Comparison of ENCODE assay signal across 8 cellular contexts in genomic region chr9:130712564-130713285, GRCh38. TPM values are rescaled to one million over a fixed set of nuclear protein-coding genes. Genes with fewer than 3 reads are reported as not detected.
DNase-seq lines count a peak whose midpoint lies in the region; ATAC-seq lines count a peak whose summit lies in the region.

No MANE protein-coding gene starts in this region.

- H3K4me3 ChIP-seq in endocrine pancreas (ENCODE audit: control insufficient read depth, insufficient read depth, low read length): no peak overlapping the region
- H3K4me3 ChIP-seq in mesendoderm (ENCODE audit: low read length): peak overlapping the region; percentile 67

- peak; percentile 92 for ATAC-seq in GM21367 (IDR thresholded peaks at IDR 0.05; ENCODE audit: unreplicated experiment)
- peak; percentile 99 for ATAC-seq in activated CD8-positive, alpha-beta memory T cell treated with anti-CD3 and anti-CD28 coated beads, Interleukin-2, amount 10 ng/mL, durations not matched to agents 7 days and 5 days

- DNase-seq in COR-L47 (lab: John Stamatoyannopoulos, UW) (peak; percentile 95), HT1080 (ENCODE audit: low read depth) (peak; percentile 99), NOMO-1 (lab: John Stamatoyannopoulos, UW; ENCODE audit: unreplicated experiment in 2 of 2) (peak; percentile 93 to 98), mesendoderm (peak; percentile 99)
- DNase-seq in activated CD8-positive, alpha-beta memory T cell treated with anti-CD3 and anti-CD28 coated beads, Interleukin-2, amount 10 ng/mL, durations not matched to agents 7 days and 5 days: peak; percentile 98
- DNase-seq in stimulated activated CD8-positive, alpha-beta memory T cell treated with anti-CD3 and anti-CD28 coated beads, Interleukin-12 subunit alpha, Interleukin-12 subunit beta, amount 100 ng/mL, for 4 hours (ENCODE audit: low read depth): peak; percentile 90

- H3K9me3 Mint-ChIP-seq in activated CD8-positive, alpha-beta memory T cell treated with anti-CD3 and anti-CD28 coated beads, Interleukin-2, amount 10 ng/mL, durations not matched to agents 7 days and 5 days (ENCODE audit: low read depth): no peaks in the 10 kb centered on the region

- H3K79me1 ChIP-seq in mesendoderm (ENCODE audit: low read length): peaks cover 6% of the 10 kb centered on the region

- H2BK5ac ChIP-seq in mesendoderm (ENCODE audit: low read length): no peak overlapping the region

- H2BK120ac ChIP-seq in mesendoderm (ENCODE audit: low read depth, low read length): no peak overlapping the region

- H3K23ac ChIP-seq in mesendoderm (ENCODE audit: low read length): no peak overlapping the region

- H3K4me2 ChIP-seq in mesendoderm (ENCODE audit: low read length): peak overlapping the region; percentile 74

- H3K4me3 Mint-ChIP-seq in activated CD8-positive, alpha-beta memory T cell treated with anti-CD3 and anti-CD28 coated beads, Interleukin-2, amount 10 ng/mL, durations not matched to agents 7 days and 5 days: peak overlapping the region; percentile 86

- peak overlapping the region; percentile 91 for H3K56ac ChIP-seq in mesendoderm (ENCODE audit: low read length)

- H3K27ac Mint-ChIP-seq in activated CD8-positive, alpha-beta memory T cell treated with anti-CD3 and anti-CD28 coated beads, Interleukin-2, amount 10 ng/mL, durations not matched to agents 7 days and 5 days: peak overlapping the region; percentile 89

- H3K27me3 ChIP-seq in endocrine pancreas (ENCODE audit: control insufficient read depth, insufficient read depth, low read length) (no peaks in the 10 kb centered on the region), mesendoderm (ENCODE audit: insufficient read depth, low read length, poor library complexity) (no peaks in the 10 kb centered on the region)

- no peak overlapping the region for H3K4ac ChIP-seq in mesendoderm (ENCODE audit: low read depth, low read length)

- H3K27me3 Mint-ChIP-seq in activated CD8-positive, alpha-beta memory T cell treated with anti-CD3 and anti-CD28 coated beads, Interleukin-2, amount 10 ng/mL, durations not matched to agents 7 days and 5 days: no peaks in the 10 kb centered on the region

- peaks cover 26% of the 10 kb centered on the region for H3K79me2 ChIP-seq in mesendoderm (ENCODE audit: control insufficient read depth, insufficient read depth, low read length)

- no peak overlapping the region for H2BK15ac ChIP-seq in mesendoderm (replicated peaks; ENCODE audit: low read depth)

- H4K8ac ChIP-seq in mesendoderm (ENCODE audit: low read depth, low read length): no peak overlapping the region

- no peak overlapping the region for H4K5ac ChIP-seq in mesendoderm (ENCODE audit: low read length)

- H3K9me3 ChIP-seq in endocrine pancreas (ENCODE audit: control insufficient read depth, low read length): no peaks in the 10 kb centered on the region

- H3K9ac ChIP-seq in endocrine pancreas (ENCODE audit: control insufficient read depth, insufficient read depth, low read length) (peak overlapping the region; percentile 92), mesendoderm (ENCODE audit: low read length) (peak overlapping the region; percentile 86)

- no CpG with 5 or more reads among the region's 68 CpGs for WGBS in mesendoderm (ENCODE audit: extremely low coverage, insufficient coverage, low lambda C conversion rate)

- CTCF ChIA-PET in activated CD8-positive, alpha-beta memory T cell treated with anti-CD3 and anti-CD28 coated beads, Interleukin-2, amount 10 ng/mL, durations not matched to agents 7 days and 5 days (lab: Charles Lee): interaction anchor here (0.7 to 2.6 kb wide), 4 partner anchors 11 to 398 kb away, joined by 3 to 8 read pairs (median 4); no protein-coding TSS in a partner anchor

- H2AK5ac ChIP-seq in mesendoderm (ENCODE audit: low read length): no peak overlapping the region

- H3K18ac ChIP-seq in mesendoderm (ENCODE audit: low read length): peak overlapping the region; percentile 70

- H3K36me3 ChIP-seq in endocrine pancreas (ENCODE audit: control insufficient read depth, insufficient read depth, low read length) (no peaks in the 10 kb centered on the region), mesendoderm (ENCODE audit: control insufficient read depth, insufficient read depth, low read length) (no peaks in the 10 kb centered on the region)

- peak overlapping the region; percentile 99 for H3K27ac ChIP-seq in mesendoderm (ENCODE audit: low read depth, low read length)

- H3K4me1 ChIP-seq in endocrine pancreas (ENCODE audit: control insufficient read depth, insufficient read depth, low read length) (peaks cover 10% of the 10 kb centered on the region), mesendoderm (ENCODE audit: control insufficient read depth, low read depth, low read length) (peaks cover 4% of the 10 kb centered on the region)

- peaks cover 34% of the 10 kb centered on the region for H3K4me1 Mint-ChIP-seq in activated CD8-positive, alpha-beta memory T cell treated with anti-CD3 and anti-CD28 coated beads, Interleukin-2, amount 10 ng/mL, durations not matched to agents 7 days and 5 days

- H3K36me3 Mint-ChIP-seq in activated CD8-positive, alpha-beta memory T cell treated with anti-CD3 and anti-CD28 coated beads, Interleukin-2, amount 10 ng/mL, durations not matched to agents 7 days and 5 days: no peaks in the 10 kb centered on the region

RNA-seq across cellular contexts. Expression of gene EXOSC2, which starts 19.1 kb away (rescaled TPM):
- total RNA-seq in HT1080 (2014; rRNA removed; shearing (Covaris generic)): 65.0 and 69.6 TPM in 2 replicates
- polyA plus RNA-seq in HT1080 (2015; cell fraction: cytosol; rRNA removed): 50.5 and 53.3 TPM in 2 replicates
- polyA plus RNA-seq in HT1080 (2015; cell fraction: nucleus; rRNA removed): 77.7 and 81.6 TPM in 2 replicates
- total RNA-seq in activated CD8-positive, alpha-beta memory T cell treated with anti-CD3 and anti-CD28 coated beads, Interleukin-2, amount 10 ng/mL, durations not matched to agents 7 days and 5 days: 10 to 100 TPM; 69.9 to 81.3 TPM
- 35.1 TPM for polyA plus RNA-seq in mesendoderm (2013, experiment 1 of 2)
- polyA plus RNA-seq in mesendoderm (2013, experiment 2 of 2): 35.8 TPM

RNA-seq across cellular contexts. Expression of gene PRDM12, which starts 48.3 kb away (rescaled TPM):
- 0.07 and 0.10 TPM in 2 replicates for total RNA-seq in HT1080 (2014; rRNA removed; shearing (Covaris generic))
- 0.33 and 0.36 TPM in 2 replicates for polyA plus RNA-seq in HT1080 (2015; cell fraction: cytosol; rRNA removed)
- 0.06 and 0.10 TPM in 2 replicates for polyA plus RNA-seq in HT1080 (2015; cell fraction: nucleus; rRNA removed)
- under 1 TPM; 0.14 to 0.15 TPM for total RNA-seq in activated CD8-positive, alpha-beta memory T cell treated with anti-CD3 and anti-CD28 coated beads, Interleukin-2, amount 10 ng/mL, durations not matched to agents 7 days and 5 days
- polyA plus RNA-seq in mesendoderm (2013, experiment 1 of 2): 0.01 TPM
- 0.01 TPM for polyA plus RNA-seq in mesendoderm (2013, experiment 2 of 2)
